ENCODE assay signal across 17 cellular contexts in the genomic region with DNA sequence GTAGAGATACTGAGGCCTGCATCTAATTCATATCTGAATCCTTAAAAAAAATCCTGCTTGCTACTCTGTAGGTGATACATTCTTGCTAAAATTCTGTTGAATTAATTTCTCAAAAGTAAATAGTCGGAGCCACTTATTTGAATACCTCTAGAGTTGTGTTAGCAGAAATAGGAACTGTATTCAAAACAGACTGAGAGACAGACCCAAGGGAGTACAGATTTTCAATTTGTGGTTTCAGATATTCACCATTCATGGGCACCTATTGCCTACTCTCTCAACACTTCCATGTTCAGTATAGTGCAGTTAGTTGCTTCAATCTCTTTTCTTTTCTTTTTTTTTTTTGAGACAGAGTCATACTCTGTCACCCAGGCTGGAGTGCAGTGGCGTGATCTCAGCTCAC. TPM values are rescaled to one million over a fixed set of nuclear protein-coding genes. Genes with fewer than 3 reads are reported as not detected.
DNase-seq lines count a peak whose midpoint lies in the region; ATAC-seq, FAIRE-seq and TF ChIP-seq lines count a peak whose summit lies in the region.
"Had no signal": no experiment of that assay in that cellular context is flagged by ENCODE, and none has a peak within 500 bp of the region (broad histone marks: within the 10 kb centered on the region; RNA-seq: fewer than 3 reads in every experiment).

No MANE protein-coding gene starts in this region.

- no peaks in the 10 kb centered on the region for H3K36me3 Mint-ChIP-seq in type B pancreatic cell

- no peaks in the 10 kb centered on the region for H3K27me3 ChIP-seq in BLaER1 treated with 17β-estradiol and CSF1 and Interleukin-3, amounts not matched to agents 10 nM and 100 nM
- H3K27me3 ChIP-seq in small intestine (ENCODE audit: control insufficient read depth in 2 of 2, insufficient read depth in 2 of 2, low read length in 2 of 2) (no peaks in the 10 kb centered on the region), heart right ventricle (no peaks in the 10 kb centered on the region)
- H3K27me3 ChIP-seq: gastroesophageal sphincter, ovary had no signal

- peaks cover 38% of the 10 kb centered on the region for H3K27me3 Mint-ChIP-seq in type B pancreatic cell

- no peaks in the 10 kb centered on the region for H3K9me3 ChIP-seq in BLaER1 treated with 17β-estradiol and CSF1 and Interleukin-3, amounts not matched to agents 10 nM and 100 nM (replicated peaks in 1 of 11)
- H3K9me3 ChIP-seq in small intestine (ENCODE audit: control insufficient read depth, low read depth) (no peaks in the 10 kb centered on the region), heart right ventricle (no peaks in the 10 kb centered on the region)
- H3K9me3 ChIP-seq: gastroesophageal sphincter, ovary had no signal

- intact Hi-C loops in heart right ventricle (cut with DNase I): no loop called here

- H4K20me1 ChIP-seq in BLaER1 treated with 17β-estradiol and CSF1 and Interleukin-3, amounts not matched to agents 10 nM and 100 nM: no peaks in the 10 kb centered on the region

- TF ChIP-seq CTCF in heart right ventricle (IDR thresholded peaks at IDR 0.05) (no peak), type B pancreatic cell (conservative IDR thresholded peaks at IDR 0.05) (no peak)

- H3K4me2 ChIP-seq in BLaER1 treated with 17β-estradiol and CSF1 and Interleukin-3, amounts not matched to agents 10 nM and 100 nM: peak overlapping the region in 7 of 11 experiments; percentile 0 to 47 (median 18); a peak in 9 of 22 replicates

- H3K36me3 ChIP-seq in BLaER1 treated with 17β-estradiol and CSF1 and Interleukin-3, amounts not matched to agents 10 nM and 100 nM: no peaks in the 10 kb centered on the region
- H3K36me3 ChIP-seq in small intestine (ENCODE audit: control insufficient read depth in 2 of 2, insufficient read depth in 2 of 2, low read length in 2 of 2) (no peaks in the 10 kb centered on the region), heart right ventricle (no peaks in the 10 kb centered on the region)
- H3K36me3 ChIP-seq: gastroesophageal sphincter, ovary had no signal

- no peak overlapping the region for H3K27ac ChIP-seq in BLaER1 treated with 17β-estradiol and CSF1 and Interleukin-3, amounts not matched to agents 10 nM and 100 nM
- H3K27ac ChIP-seq in small intestine (ENCODE audit: low read depth in 1 of 2, low read length in 1 of 2): no peak overlapping the region
- no peak overlapping the region for H3K27ac ChIP-seq in heart right ventricle
- H3K27ac ChIP-seq: gastroesophageal sphincter, ovary had no signal

- FAIRE-seq in small intestine (lab: Jason Lieb, UNC): no peak
- FAIRE-seq: A204.1 had no signal

- no peak overlapping the region for H3K4me3 Mint-ChIP-seq in type B pancreatic cell

- H3K9ac ChIP-seq in BLaER1 treated with 17β-estradiol and CSF1 and Interleukin-3, amounts not matched to agents 10 nM and 100 nM: no peak overlapping the region

- H3K4me3 ChIP-seq in BLaER1 treated with 17β-estradiol and CSF1 and Interleukin-3, amounts not matched to agents 10 nM and 100 nM: no peak overlapping the region
- H3K4me3 ChIP-seq in small intestine (ENCODE audit: low read depth in 1 of 2, low read length in 2 of 2) (no peak overlapping the region), heart right ventricle (no peak overlapping the region)
- H3K4me3 ChIP-seq: gastroesophageal sphincter, ovary had no signal

- H3K4me1 ChIP-seq in BLaER1 treated with 17β-estradiol and CSF1 and Interleukin-3, amounts not matched to agents 10 nM and 100 nM: peaks cover 3 to 75% (median 8%) of the 10 kb centered on the region in 10 experiments; a peak in 17 of 20 replicates
- H3K4me1 ChIP-seq in small intestine (ENCODE audit: control insufficient read depth in 2 of 2, insufficient read depth in 1 of 2, low read depth in 1 of 2, low read length in 1 of 2) (no peaks in the 10 kb centered on the region), heart right ventricle (peaks cover 0 to 8% (median 2%) of the 10 kb centered on the region in 9 donors)

- no peak overlapping the region for H3K27ac Mint-ChIP-seq in type B pancreatic cell

- H3K9me3 Mint-ChIP-seq in type B pancreatic cell: no peaks in the 10 kb centered on the region

- ATAC-seq in GM19395 (IDR thresholded peaks at IDR 0.05; ENCODE audit: unreplicated experiment) (peak; percentile 89), HG02759 (IDR thresholded peaks at IDR 0.05; ENCODE audit: unreplicated experiment) (peak; percentile 90), HG03457 (IDR thresholded peaks at IDR 0.05; ENCODE audit: unreplicated experiment) (peak; percentile 85), heart right ventricle (no peak), HG02973 (IDR thresholded peaks at IDR 0.05; ENCODE audit: unreplicated experiment) (no peak)
- ATAC-seq: gastroesophageal sphincter had no signal

- 89 to 98% (median 91%) methylated on average over 2 of the region's 2 CpGs for WGBS in small intestine, 3 donors
- 96 to 99% methylated on average over 2 of the region's 2 CpGs for WGBS in heart right ventricle, 2 donors

- H3K4me1 Mint-ChIP-seq in type B pancreatic cell (ENCODE audit: unreplicated experiment): no peaks in the 10 kb centered on the region

- no peak for DNase-seq in small intestine
- no peak for DNase-seq in heart right ventricle
- no peak for DNase-seq in type B pancreatic cell (ENCODE audit: extremely low spot score, unreplicated experiment)
- DNase-seq: amniotic stem cell; NCI-H187 treated with DMSO at 0.1 percent for 48 hours; OCI-M1; ovary; stimulated activated CD4-positive, alpha-beta T cell treated with anti-CD3 and anti-CD28 coated beads, Interleukin-15, amount 100 ng/mL, for 24 hours; stimulated activated naive CD4-positive, alpha-beta T cell; T1000 had no signal

RNA-seq across cellular contexts. Expression of a gene that starts 46.6 kb away (rescaled TPM):
- polyA plus RNA-seq in small intestine (under 1 TPM in 1 of 3 donors, not detected in 2; 0.57 TPM), heart right ventricle (under 1 TPM; 0.13 to 0.29 TPM)
- total RNA-seq in heart right ventricle (1 to 10 TPM in 2 of 10 donors, under 1 TPM in 4, not detected in 4; 0.17 to 1.6 (median 0.72) TPM), type B pancreatic cell (ENCODE audit: low replicate concordance) (not detected in 2 replicates)

Comparison
In these comparisons a context has a peak if more than half of its experiments do, and no peak if none do; other contexts are left out.
1. ATAC-seq: peak in GM19395 (single experiment), HG02759 (single experiment) and HG03457 (single experiment); none in heart right ventricle (0 of 8) and HG02973 (single experiment).